17 cellular contexts compared by ENCODE assay signal in genomic region chr11:86374121-86374520, GRCh38. TPM values are rescaled to one million over a fixed set of nuclear protein-coding genes. Genes with fewer than 3 reads are reported as not detected.
DNase-seq lines count a peak whose midpoint lies in the region; ATAC-seq, FAIRE-seq and TF ChIP-seq lines count a peak whose summit lies in the region.
"Had no signal": no experiment of that assay in that cellular context is flagged by ENCODE, and none has a peak within 500 bp of the region (broad histone marks: within the 10 kb centered on the region; RNA-seq: fewer than 3 reads in every experiment).

No MANE protein-coding gene starts in this region.

- H2AFZ ChIP-seq in IMR-90 (replicated peaks; ENCODE audit: low read length, poor library complexity) (no peak overlapping the region), H1 (ENCODE audit: low read length) (peak overlapping the region; percentile 43; the same call in 1 of the 2 replicates), mesenchymal stem cell (ENCODE audit: low read depth, low read length) (no peak overlapping the region)

- H3K27ac ChIP-seq in IMR-90 (ENCODE audit: insufficient read depth, low read length) (no peak overlapping the region), H1 (ENCODE audit: low read depth, low read length) (no peak overlapping the region), mesenchymal stem cell (ENCODE audit: low read length, poor library complexity, severe bottlenecking) (no peak overlapping the region), subcutaneous abdominal adipose tissue (ENCODE audit: low read depth, low read length) (no peak overlapping the region)
- H3K27ac ChIP-seq: esophagus squamous epithelium, stomach had no signal

- in situ Hi-C loops in IMR-90 (cut with MboI; ENCODE audit: low sequenced_read_pairs) = no loop called here

- H3K4me2 ChIP-seq in IMR-90 (ENCODE audit: low read depth, low read length) (0 out of 2 replicates have a peak overlapping the region, but pooled peaks have one; percentile 70), H1 (ENCODE audit: insufficient read depth in 1 of 2, low read depth in 2 of 2, low read length in 2 of 2) (peak overlapping the region; percentile 62 to 76), mesenchymal stem cell (ENCODE audit: low read length, poor library complexity, severe bottlenecking) (peak overlapping the region; percentile 66)

- H3K4ac ChIP-seq in IMR-90 (ENCODE audit: low read depth, low read length) = no peak overlapping the region
- no peak overlapping the region for H3K4ac ChIP-seq in H1 (replicated peaks; ENCODE audit: insufficient read length, low read depth, low read length)
- no peak overlapping the region for H3K4ac ChIP-seq in mesenchymal stem cell (ENCODE audit: low read depth in 1 of 2, low read length in 2 of 2)

- no peaks in the 10 kb centered on the region for H3K9me1 ChIP-seq in IMR-90 (ENCODE audit: insufficient read depth, low read length)

- no peak overlapping the region for H2BK15ac ChIP-seq in IMR-90 (ENCODE audit: low read depth, low read length)
- no peak overlapping the region for H2BK15ac ChIP-seq in H1 (ENCODE audit: low read length)
- H2BK15ac ChIP-seq in mesenchymal stem cell (ENCODE audit: low read depth, poor library complexity, severe bottlenecking) = no peak overlapping the region

- ATAC-seq in IMR-90 (ENCODE audit: low read depth) (no peak), GM19035 (IDR thresholded peaks at IDR 0.05; ENCODE audit: unreplicated experiment) (no peak)

- CTCF ChIA-PET in IMR-90 (lab: Yijun Ruan, JAX) (interaction anchor here (1.2 kb wide), 1 partner anchor 14 kb away, joined by 3 read pairs; no protein-coding TSS in a partner anchor), H1 (lab: Charles Lee; ENCODE audit: partially characterized antibody) (interaction anchor here (1.0 to 2.9 kb wide), 4 partner anchors 11 to 84 kb away, joined by 3 to 19 read pairs (median 6); no protein-coding TSS in a partner anchor)

- H2BK5ac ChIP-seq in IMR-90 (ENCODE audit: low read depth, low read length, poor library complexity, severe bottlenecking) = no peak overlapping the region
- no peak overlapping the region for H2BK5ac ChIP-seq in H1 (ENCODE audit: low read depth, low read length)
- H2BK5ac ChIP-seq in mesenchymal stem cell (ENCODE audit: low read depth, low read length, poor library complexity, severe bottlenecking) = no peak overlapping the region

- H2AK5ac ChIP-seq in IMR-90 (ENCODE audit: low read depth, low read length) (no peak overlapping the region), H1 (ENCODE audit: low read depth, low read length) (no peak overlapping the region), mesenchymal stem cell (ENCODE audit: low read length, severe bottlenecking) (no peak overlapping the region)

- no peak overlapping the region for H3K9ac ChIP-seq in IMR-90 (ENCODE audit: low read depth, low read length)
- H3K9ac ChIP-seq in H1 (replicated peaks in 1 of 4; ENCODE audit: extremely low read depth in 1 of 4, low read depth in 3 of 4, low read length in 3 of 4) = no peak overlapping the region
- peak overlapping the region; percentile 71 for H3K9ac ChIP-seq in mesenchymal stem cell (ENCODE audit: low read length)
- peak overlapping the region in 2 of 5 donors; percentile 10 to 44 for H3K9ac ChIP-seq in subcutaneous abdominal adipose tissue (ENCODE audit: low read length in 5 of 5)

- H3K27me3 ChIP-seq in IMR-90 (ENCODE audit: control insufficient read depth, insufficient read depth, low read length) = no peaks in the 10 kb centered on the region
- peaks cover 0 to 3% (median 0%) of the 10 kb centered on the region in 4 experiments; a peak in 2 of 7 replicates for H3K27me3 ChIP-seq in H1 (replicated peaks in 1 of 4; ENCODE audit: control insufficient read depth in 3 of 4, extremely low read depth in 1 of 4, insufficient read depth in 3 of 4, low read length in 3 of 4)
- no peaks in the 10 kb centered on the region for H3K27me3 ChIP-seq in mesenchymal stem cell (ENCODE audit: control insufficient read depth in 1 of 2, insufficient read depth in 1 of 2, low read length in 2 of 2)
- H3K27me3 ChIP-seq in subcutaneous abdominal adipose tissue (ENCODE audit: control insufficient read depth in 5 of 5, insufficient read depth in 4 of 5, low read length in 5 of 5) = no peaks in the 10 kb centered on the region

- H4K20me1 ChIP-seq in IMR-90 (ENCODE audit: insufficient read depth, low read length) (no peaks in the 10 kb centered on the region), H1 (replicated peaks in 1 of 2; ENCODE audit: control insufficient read depth in 1 of 2, insufficient read depth in 2 of 2, low read length in 2 of 2) (no peaks in the 10 kb centered on the region)

- no peaks in the 10 kb centered on the region for H3K79me2 ChIP-seq in H1 (ENCODE audit: control insufficient read depth in 1 of 2, insufficient read depth in 2 of 2, low read length in 2 of 2)

- H3K9me3 ChIP-seq in IMR-90 (ENCODE audit: control insufficient read depth, insufficient read depth, low read length) (no peaks in the 10 kb centered on the region), H1 (ENCODE audit: insufficient read depth in 2 of 2, low read depth in 1 of 2, low read length in 1 of 2) (0 out of 4 replicates have a peak, but pooled peaks cover 0 to 3% of the 10 kb centered on the region in 2 experiments), mesenchymal stem cell (ENCODE audit: control insufficient read depth, low read length) (peaks cover 12% of the 10 kb centered on the region), subcutaneous abdominal adipose tissue (ENCODE audit: control insufficient read depth in 5 of 5, low read length in 5 of 5) (peaks cover 0 to 4% (median 0%) of the 10 kb centered on the region in 5 donors)
- H3K9me3 ChIP-seq: esophagus squamous epithelium, HAP-1, stomach had no signal

- intact Hi-C loops in IMR-90 (cut with micrococcal nuclease) = no loop called here

- POLR2A ChIA-PET in IMR-90 (lab: Charles Lee; ENCODE audit: unreplicated experiment) = no interaction called here
- POLR2A ChIA-PET in H1 (lab: Charles Lee; ENCODE audit: partially characterized antibody) = interaction anchor here (0.6 kb wide), 1 partner anchor 729 kb away, joined by 3 read pairs; no protein-coding TSS in a partner anchor

- no peak for TF ChIP-seq POLR2A in IMR-90 (IDR thresholded peaks at IDR 0.05; ENCODE audit: low read depth, low read length)
- TF ChIP-seq POLR2A in H1 (IDR thresholded peaks at IDR 0.05; ENCODE audit: control extremely low read depth in 1 of 2, low read depth in 2 of 2, low read length in 2 of 2) = no peak

- dilution Hi-C loops in IMR-90 (cut with HindIII; ENCODE audit: low sequenced_read_pairs, unreplicated experiment) = no loop called here

- no peak overlapping the region for H2BK12ac ChIP-seq in H1 (ENCODE audit: low read depth, low read length)
- no peak overlapping the region for H2BK12ac ChIP-seq in mesenchymal stem cell (ENCODE audit: low read length in 2 of 2)

- H3K79me1 ChIP-seq in IMR-90 (ENCODE audit: low read depth in 1 of 2, low read length in 2 of 2) = no peaks in the 10 kb centered on the region
- no peaks in the 10 kb centered on the region for H3K79me1 ChIP-seq in H1 (ENCODE audit: low read depth, low read length)
- H3K79me1 ChIP-seq in mesenchymal stem cell (replicated peaks; ENCODE audit: low read length, poor library complexity, severe bottlenecking) = no peaks in the 10 kb centered on the region

- H3K56ac ChIP-seq in IMR-90 (ENCODE audit: extremely low read depth, insufficient read depth, low read length) (no peak overlapping the region), H1 (replicated peaks; ENCODE audit: insufficient read length, low read depth, low read length) (no peak overlapping the region)

- no peak for FAIRE-seq in H1 (lab: Jason Lieb, UNC)
- FAIRE-seq: GM12892 had no signal

- no peak overlapping the region for H2BK20ac ChIP-seq in IMR-90 (ENCODE audit: low read depth, low read length)
- H2BK20ac ChIP-seq in H1 (ENCODE audit: low read length) = no peak overlapping the region

- H3K4me3 ChIP-seq in IMR-90 (ENCODE audit: insufficient read depth, low read depth, low read length) (no peak overlapping the region), H1 (ENCODE audit: extremely low read depth in 1 of 4, insufficient read depth in 2 of 4, low read depth in 3 of 4, low read length in 4 of 4) (peak overlapping the region in 3 of 4 experiments; percentile 6 to 55 (median 25); a peak in 5 of 8 replicates), mesenchymal stem cell (ENCODE audit: insufficient read depth in 1 of 2, low read depth in 1 of 2, low read length in 2 of 2) (peak overlapping the region in 1 of 2 experiments; percentile 72), subcutaneous abdominal adipose tissue (ENCODE audit: low read depth in 1 of 5, low read length in 5 of 5) (peak overlapping the region; percentile 3 to 53 (median 41))
- H3K4me3 ChIP-seq: HAP-1 had no signal

- H4K91ac ChIP-seq in IMR-90 (ENCODE audit: insufficient read depth, low read depth, low read length) = no peak overlapping the region
- no peak overlapping the region for H4K91ac ChIP-seq in H1 (replicated peaks; ENCODE audit: insufficient read length, low read length)
- no peak overlapping the region for H4K91ac ChIP-seq in mesenchymal stem cell (ENCODE audit: low read length)

- no peak overlapping the region for H4K5ac ChIP-seq in IMR-90 (ENCODE audit: low read depth, low read length)
- H4K5ac ChIP-seq in H1 (ENCODE audit: insufficient read length, low read depth, low read length) = no peak overlapping the region

- DNase-seq in IMR-90 = no peak
- no peak for DNase-seq in H1 (ENCODE audit: low read depth in 1 of 2, low spot score in 2 of 2)
- no peak for DNase-seq in mesenchymal stem cell
- no peak for DNase-seq in KG1 (lab: John Stamatoyannopoulos, UW)
- DNase-seq in SHP77 (lab: John Stamatoyannopoulos, UW) = no peak
- DNase-seq: activated CD4-positive, CD25-positive, alpha-beta regulatory T cell; esophagus squamous epithelium; GDM1; MM.1S; NCI-H1930; NCI-H526; stomach; T-helper 2 cell had no signal

- TF ChIP-seq CTCF in IMR-90 (conservative IDR thresholded peaks at IDR 0.05; ENCODE audit: low read depth, low read length) = no peak
- TF ChIP-seq CTCF in H1 (IDR thresholded peaks at IDR 0.05; ENCODE audit: control extremely low read depth in 1 of 3, insufficient read depth in 1 of 3, low read depth in 1 of 3, low read length in 3 of 3) = no peak

- no peak overlapping the region for H2BK120ac ChIP-seq in IMR-90 (ENCODE audit: low read depth, low read length)
- H2BK120ac ChIP-seq in H1 (replicated peaks; ENCODE audit: low read depth, low read length) = no peak overlapping the region
- no peak overlapping the region for H2BK120ac ChIP-seq in mesenchymal stem cell (ENCODE audit: low read depth, low read length)

- H2AK9ac ChIP-seq in IMR-90 (replicated peaks; ENCODE audit: low read depth, low read length, poor library complexity) = no peak overlapping the region

- H3K4me1 ChIP-seq in IMR-90 (ENCODE audit: control insufficient read depth, insufficient read depth, low read length) (peaks cover 2% of the 10 kb centered on the region; the same call in 1 of the 2 replicates), H1 (replicated peaks in 1 of 4; ENCODE audit: control insufficient read depth in 3 of 4, insufficient read depth in 4 of 4, low read length in 3 of 4) (peaks cover 0 to 2% (median 0%) of the 10 kb centered on the region in 4 experiments; a peak in 1 of 7 replicates), mesenchymal stem cell (ENCODE audit: control insufficient read depth, insufficient read depth, low read depth, low read length) (peaks cover 6% of the 10 kb centered on the region), subcutaneous abdominal adipose tissue (ENCODE audit: control insufficient read depth in 5 of 5, insufficient read depth in 5 of 5, low read length in 5 of 5) (peaks cover 0 to 8% (median 7%) of the 10 kb centered on the region in 5 donors)

- peak overlapping the region; percentile 65 for H3K23ac ChIP-seq in IMR-90 (ENCODE audit: low read depth, low read length)
- no peak overlapping the region for H3K23ac ChIP-seq in H1 (ENCODE audit: insufficient read length)
- H3K23ac ChIP-seq in mesenchymal stem cell (ENCODE audit: low read length in 2 of 2) = no peak overlapping the region

- H3K36me3 ChIP-seq in IMR-90 (ENCODE audit: control insufficient read depth, insufficient read depth, low read length) (no peaks in the 10 kb centered on the region), H1 (ENCODE audit: control insufficient read depth in 2 of 4, insufficient read depth in 4 of 4, low read length in 3 of 4) (no peaks in the 10 kb centered on the region), mesenchymal stem cell (ENCODE audit: control insufficient read depth in 1 of 2, insufficient read depth in 2 of 2, low read depth in 1 of 2, low read length in 2 of 2) (no peaks in the 10 kb centered on the region), subcutaneous abdominal adipose tissue (ENCODE audit: control insufficient read depth in 5 of 5, insufficient read depth in 5 of 5, low read length in 5 of 5) (no peaks in the 10 kb centered on the region)
- H3K36me3 ChIP-seq: esophagus squamous epithelium, HAP-1, stomach had no signal

- H4K8ac ChIP-seq in IMR-90 (ENCODE audit: low read depth in 2 of 2, low read length in 2 of 2) = no peak overlapping the region
- no peak overlapping the region for H4K8ac ChIP-seq in H1 (ENCODE audit: extremely low read depth, insufficient read depth, low read length)
- H4K8ac ChIP-seq in mesenchymal stem cell (ENCODE audit: low read length) = no peak overlapping the region

- no peak overlapping the region for H3K14ac ChIP-seq in IMR-90 (replicated peaks; ENCODE audit: low read depth, low read length)
- H3K14ac ChIP-seq in H1 (ENCODE audit: insufficient read length) = no peak overlapping the region
- H3K14ac ChIP-seq in mesenchymal stem cell (ENCODE audit: low read length in 2 of 2) = no peak overlapping the region

- TF ChIP-seq RAD21 in IMR-90 (IDR thresholded peaks at IDR 0.05; ENCODE audit: low read length) = no peak
- no peak for TF ChIP-seq RAD21 in H1 (IDR thresholded peaks at IDR 0.05 in 1 of 2, conservative IDR thresholded peaks at IDR 0.05 in 1 of 2; ENCODE audit: low read depth in 2 of 2, low read length in 2 of 2)

- no CpG with 5 or more reads among the region's 2 CpGs for WGBS in IMR-90 (ENCODE audit: extremely low coverage in 2 of 2, insufficient read length in 1 of 2), 2 experiments
- WGBS in H1 (ENCODE audit: extremely low coverage in 1 of 2, insufficient coverage in 1 of 2, insufficient read length in 1 of 2, insufficient replicate concordance in 2 of 2, low coverage in 1 of 2, low lambda C conversion rate in 2 of 2, missing lambda C conversion rate in 1 of 2), 2 experiments = 54% methylated on average over 2 of the region's 2 CpGs; no CpG with 5 or more reads in 1 of the 2 experiments
- WGBS in mesenchymal stem cell = 75% methylated on average over 1 of the region's 2 CpGs

- H3K18ac ChIP-seq in IMR-90 (ENCODE audit: low read depth, low read length) (no peak overlapping the region), H1 (ENCODE audit: extremely low read depth, low read length) (no peak overlapping the region), mesenchymal stem cell (ENCODE audit: low read depth in 1 of 2, low read length in 2 of 2) (no peak overlapping the region)

- peaks cover 5% of the 10 kb centered on the region; the same call in 1 of the 2 replicates for H3K23me2 ChIP-seq in H1 (ENCODE audit: low read depth, low read length)

- TF ChIP-seq EP300 in H1 (IDR thresholded peaks at IDR 0.05; ENCODE audit: borderline replicate concordance in 1 of 2, low read depth in 2 of 2, low read length in 2 of 2) = no peak

- no TSS peak for BruUV-seq in IMR-90 (replicated peaks; lab: Mats Ljungman, UMichigan)

RNA-seq across cellular contexts. Expression of gene CCDC81, which starts 0.6 kb away (rescaled TPM):
- total RNA-seq in IMR-90 (2012; rRNA removed) = 5.6 and 6.5 TPM in 2 replicates
- polyA plus RNA-seq in IMR-90 (2012; rRNA removed) (3.0 and 3.1 TPM in 2 replicates), H1 (2011; rRNA removed) (0.20 and 0.30 TPM in 2 replicates)
- polyA plus RNA-seq in IMR-90 (2012; cell fraction: cytosol; rRNA removed) = 0.78 and 3.5 TPM in 2 replicates
- 0.84 and 3.8 TPM in 2 replicates for polyA plus RNA-seq in IMR-90 (2012; cell fraction: nucleus; rRNA removed; ENCODE audit: low replicate concordance)
- 0.58 and 1.4 TPM in 2 replicates for total RNA-seq in H1 (2021; fragmentation: NEBNext Ultra II Directional; extraction: Animal tissue kit (Norgen Biotek cat#: 25700))
- 0.25 TPM for polyA plus RNA-seq in H1 (2011; cell fraction: cytosol; rRNA removed)
- polyA plus RNA-seq in H1 (2011; cell fraction: nucleus; rRNA removed) = 0.97 TPM
- 0.47 to 1.0 TPM (median 0.64 TPM) in 4 replicates for polyA plus RNA-seq in H1 (2012, experiment 1 of 2)
- not detected for polyA plus RNA-seq in H1 (2012, experiment 2 of 2)
- polyA plus RNA-seq in H1 (2013, experiment 1 of 2) = 0.41 TPM
- polyA plus RNA-seq in H1 (2013, experiment 2 of 2) = 0.31 TPM
- polyA minus RNA-seq in H1 (2011; rRNA and poly(A)+ RNA removed) = 0.32 and 0.44 TPM in 2 replicates
- polyA minus RNA-seq in H1 (2011; cell fraction: cytosol; rRNA and poly(A)+ RNA removed) = not detected
- polyA minus RNA-seq in H1 (2011; cell fraction: nucleus; rRNA and poly(A)+ RNA removed) = 0.70 TPM
- polyA plus RNA-seq in mesenchymal stem cell (2013, experiment 1 of 2) = 4.4 TPM
- 4.4 TPM for polyA plus RNA-seq in mesenchymal stem cell (2013, experiment 2 of 2)
